8 cellular contexts compared by ENCODE assay signal in the genomic region with DNA sequence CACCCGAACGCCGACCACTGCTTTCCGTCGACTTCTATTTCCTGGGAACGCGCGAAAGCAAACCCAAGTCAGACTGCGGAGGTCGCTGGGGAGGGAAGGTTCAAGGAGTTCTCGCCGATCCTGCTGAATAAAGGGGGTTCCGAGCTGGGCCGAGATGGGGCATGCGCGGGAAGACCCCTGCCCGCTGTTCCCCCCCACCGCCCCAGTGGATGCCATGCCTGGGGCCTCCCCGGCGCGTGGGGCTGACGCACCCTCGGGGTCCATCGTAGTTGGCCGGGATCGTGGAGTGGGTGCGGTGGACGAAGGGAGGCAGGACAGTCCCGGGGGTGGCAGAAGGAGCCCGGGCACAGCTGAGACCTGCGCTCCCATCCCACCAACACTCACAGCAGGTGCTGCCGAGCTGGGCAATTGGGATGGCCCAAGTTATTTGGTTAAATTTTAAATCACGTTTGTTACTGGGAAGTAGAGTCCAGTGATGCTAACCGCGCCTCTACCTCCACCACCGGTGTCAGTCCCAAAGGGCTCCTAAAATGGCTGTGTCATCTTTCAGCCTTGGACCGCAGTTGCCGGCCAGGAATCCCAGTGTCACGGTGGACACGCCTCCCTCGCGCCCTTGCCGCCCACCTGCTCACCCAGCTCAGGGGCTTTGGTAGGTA. TPM values are rescaled to one million over a fixed set of nuclear protein-coding genes. Genes with fewer than 3 reads are reported as not detected.
DNase-seq lines count a peak whose midpoint lies in the region; ATAC-seq, FAIRE-seq and TF ChIP-seq lines count a peak whose summit lies in the region.

No MANE protein-coding gene starts in this region.

- CTCF ChIA-PET in K562 (lab: Yijun Ruan, JAX; ENCODE audit: low intra/inter-chr PET ratio), result no interaction called here

- in situ Hi-C loops in K562 (cut with MboI), result no loop called here

- FAIRE-seq in K562 (lab: Jason Lieb, UNC), result no peak

- TF ChIP-seq CTCF in K562 (IDR thresholded peaks at IDR 0.05 in 2 of 3, conservative IDR thresholded peaks at IDR 0.05 in 1 of 3; ENCODE audit: insufficient read depth in 2 of 3, low read depth in 1 of 3, low read length in 3 of 3) (no peak), liver (IDR thresholded peaks at IDR 0.05; ENCODE audit: low read depth, low read length, missing input control) (no peak), tibial artery (IDR thresholded peaks at IDR 0.05) (no peak), WERI-Rb-1 (IDR thresholded peaks at IDR 0.05; ENCODE audit: low read depth, low read length) (no peak)

- DNase-seq in Right ventricle myocardium inferior (ENCODE audit: missing footprints), result no peak
- DNase-seq in cardiac septum (ENCODE audit: low spot score), result no peak
- no peak for DNase-seq in K562 (ENCODE audit: extremely low read depth in 1 of 4, low spot score in 3 of 4)
- DNase-seq in tibial artery, result peak in 1 of 2 donors; percentile 62
- no peak for DNase-seq in WERI-Rb-1
- no peak for DNase-seq in activated gamma-delta T cell (lab: John Stamatoyannopoulos, UW)
- no peak for DNase-seq in NCI-H1048 (lab: John Stamatoyannopoulos, UW)

- WGBS in K562 (ENCODE audit: insufficient coverage, low coverage, missing lambda C conversion rate), result 5% methylated on average over 30 of the region's 43 CpGs
- WGBS in liver, result 27% methylated on average over 43 of the region's 43 CpGs

- H4K20me1 ChIP-seq in K562 (replicated peaks; ENCODE audit: control insufficient read depth, insufficient read depth, low read length), result no peaks in the 10 kb centered on the region

- H3K9ac ChIP-seq in K562 (ENCODE audit: insufficient read depth in 1 of 2, low read depth in 2 of 2, low read length in 2 of 2), result no peak overlapping the region
- peak overlapping the region in 1 of 2 donors; percentile 49 for H3K9ac ChIP-seq in liver (ENCODE audit: low read depth in 1 of 2, low read length in 2 of 2)

- no peaks in the 10 kb centered on the region for H3K79me2 ChIP-seq in K562 (ENCODE audit: control insufficient read depth, insufficient read depth, low read length)

- H2AFZ ChIP-seq in K562 (ENCODE audit: low read depth, low read length), result no peak overlapping the region

- POLR2A ChIA-PET in K562 (lab: Yijun Ruan, JAX), result no interaction called here

- H3K9me1 ChIP-seq in K562 (ENCODE audit: control insufficient read depth, insufficient read depth, low read length), result no peaks in the 10 kb centered on the region

- TF ChIP-seq POLR2A in K562 (conservative IDR thresholded peaks at IDR 0.05), result no peak

- TF ChIP-seq RAD21 in K562 (CRISPR knock-in tag; conservative IDR thresholded peaks at IDR 0.05 in 1 of 2, IDR thresholded peaks at IDR 0.05 in 1 of 2) (no peak), liver (IDR thresholded peaks at IDR 0.05) (no peak)

- H3K9me3 ChIP-seq in K562 (replicated peaks; ENCODE audit: control insufficient read depth, insufficient read depth, low read depth, low read length), result no peaks in the 10 kb centered on the region
- no peaks in the 10 kb centered on the region for H3K9me3 ChIP-seq in liver (ENCODE audit: control insufficient read depth in 4 of 4, low read length in 3 of 4)
- no peaks in the 10 kb centered on the region for H3K9me3 ChIP-seq in tibial artery
- H3K9me3 ChIP-seq in WERI-Rb-1 (ENCODE audit: severe bottlenecking), result no peaks in the 10 kb centered on the region

- peak; percentile 19 for ATAC-seq in Right ventricle myocardium inferior
- peak; percentile 43; the same call in 1 of the 3 replicates for ATAC-seq in K562

- H3K36me3 ChIP-seq in K562 (ENCODE audit: control insufficient read depth, insufficient read depth, low read length), result no peaks in the 10 kb centered on the region
- peaks cover 3 to 15% (median 7%) of the 10 kb centered on the region in 4 donors for H3K36me3 ChIP-seq in liver (ENCODE audit: control insufficient read depth in 4 of 4, insufficient read depth in 3 of 4, low read depth in 1 of 4, low read length in 3 of 4)
- peaks cover under 1 to 12% (median 7%) of the 10 kb centered on the region in 3 donors for H3K36me3 ChIP-seq in tibial artery
- no peaks in the 10 kb centered on the region for H3K36me3 ChIP-seq in WERI-Rb-1

- peaks cover 0 to 5% of the 10 kb centered on the region in 2 experiments; a peak in 2 of 5 replicates for H3K4me1 ChIP-seq in K562 (replicated peaks in 1 of 2; ENCODE audit: control insufficient read depth in 2 of 2, insufficient read depth in 2 of 2, low read length in 2 of 2)
- H3K4me1 ChIP-seq in liver (ENCODE audit: control insufficient read depth in 4 of 4, insufficient read depth in 4 of 4, low read length in 3 of 4), result peaks cover 0 to 11% (median 8%) of the 10 kb centered on the region in 4 donors
- H3K4me1 ChIP-seq in tibial artery, result peaks cover 0 to 17% (median 12%) of the 10 kb centered on the region in 4 donors

- TF ChIP-seq EP300 in K562 (IDR thresholded peaks at IDR 0.05; ENCODE audit: low read length), result no peak

- intact Hi-C loops in Right ventricle myocardium inferior (cut with DNase I), result loop anchor here (5.0 kb wide), 1 partner anchor 59 kb away; no protein-coding TSS in a partner anchor
- intact Hi-C loops in cardiac septum (cut with DNase I), result no loop called here
- intact Hi-C loops in K562 (cut with micrococcal nuclease), result no loop called here
- intact Hi-C loops in tibial artery (cut with DNase I; ENCODE audit: low total_unique reads), result no loop called here

- H3K27me3 ChIP-seq in K562 (ENCODE audit: control insufficient read depth in 2 of 2, insufficient read depth in 2 of 2, low read length in 2 of 2) (peaks cover 22 to 51% of the 10 kb centered on the region in 2 experiments; a peak in 4 of 5 replicates), liver (ENCODE audit: control insufficient read depth in 4 of 4, insufficient read depth in 4 of 4, low read length in 3 of 4) (no peaks in the 10 kb centered on the region), tibial artery (no peaks in the 10 kb centered on the region), WERI-Rb-1 (ENCODE audit: insufficient read depth, low read depth, severe bottlenecking) (no peaks in the 10 kb centered on the region)

- no peak overlapping the region for H3K4me3 ChIP-seq in K562
- H3K4me3 ChIP-seq in liver (ENCODE audit: low read depth in 1 of 3, low read length in 3 of 3), result peak overlapping the region; percentile 59 to 82 (median 76)
- H3K4me3 ChIP-seq in tibial artery, result peak overlapping the region; percentile 59 to 82
- H3K4me3 ChIP-seq in WERI-Rb-1 (ENCODE audit: low read depth, low read length), result no peak overlapping the region

- H3K27ac ChIP-seq in K562 (ENCODE audit: extremely low read depth, low read depth, low read length), result no peak overlapping the region
- H3K27ac ChIP-seq in liver (ENCODE audit: low read depth in 1 of 2, low read length in 2 of 2), result no peak overlapping the region
- H3K27ac ChIP-seq in tibial artery, result peak overlapping the region; percentile 72 to 73
- no peak overlapping the region for H3K27ac ChIP-seq in WERI-Rb-1

- no TSS peak for BruUV-seq in K562 (replicated peaks; lab: Mats Ljungman, UMichigan)

- no peak overlapping the region for H3K4me2 ChIP-seq in K562 (ENCODE audit: insufficient read depth, low read length)

TF ChIP-seq in K562, 482 proteins besides CTCF, POLR2A, EP300 and RAD21:
- TF ChIP-seq NFE2 (IDR thresholded peaks at IDR 0.05; ENCODE audit: low read depth), result 0 out of 2 replicates have a peak, but pooled peaks have one; percentile 13
- peak; percentile 38 for TF ChIP-seq MAFG (tag; conservative IDR thresholded peaks at IDR 0.05)
- TF ChIP-seq ZNF133 (CRISPR knock-in tag; IDR thresholded peaks at IDR 0.05), result no peak
- no peak for TF ChIP-seq NCOA4 (IDR thresholded peaks at IDR 0.05; ENCODE audit: partially characterized antibody)

TF ChIP-seq in liver, 16 proteins besides CTCF, POLR2A, EP300 and RAD21:
- no peak for TF ChIP-seq JUND (IDR thresholded peaks at IDR 0.05)

RNA-seq across cellular contexts. Expression of a gene that starts 0.7 kb away (rescaled TPM):
- total RNA-seq in Right ventricle myocardium inferior (11.0 TPM), cardiac septum (11.0 TPM), K562 (2014; rRNA removed) (0.08 TPM in 1 of 2 replicates, not detected in the other), K562 (2014; rRNA removed; fragmentation: Illumina TruSeq; extraction: Trizol) (not detected in 2 replicates), K562 (2015; rRNA removed; fragmentation: Illumina TruSeq; extraction: Trizol) (0.07 TPM in 1 of 2 replicates, not detected in the other), K562 (2021) (0.51 and 0.78 TPM in 2 replicates), liver (10 to 100 TPM; 15.1 to 21.3 TPM)
- total RNA-seq in K562 (2011; cell fraction: chromatin; rRNA removed; ENCODE audit: low replicate concordance), result not detected in 2 replicates
- not detected in 2 replicates for total RNA-seq in K562 (2011; cell fraction: nucleolus; rRNA removed)
- total RNA-seq in K562 (2011; cell fraction: nucleoplasm; rRNA removed), result not detected in 2 replicates
- polyA plus RNA-seq in K562 (2011; rRNA removed) (0.07 TPM in 1 of 2 replicates, not detected in the other), K562 (2014; fragmentation: Illumina TruSeq; extraction: Trizol) (0.15 TPM in 1 of 2 replicates, not detected in the other), K562 (2014; fragmentation: Nextera tagmentation; extraction: Ambion mirVana) (not detected), K562 (2014; rRNA removed) (0.34 TPM in 1 of 2 replicates, not detected in the other), liver (10 to 100 TPM; 16.3 to 19.7 TPM)
- polyA plus RNA-seq in K562 (2011; cell fraction: cytosol; rRNA removed), result not detected in 2 replicates
- polyA plus RNA-seq in K562 (2011; cell fraction: nucleus; rRNA removed), result 0.06 TPM in 1 of 2 replicates, not detected in the other
- polyA plus RNA-seq in K562 (2012), result 0.22 and 0.30 TPM in 2 replicates
- polyA minus RNA-seq in K562 (2011; rRNA and poly(A)+ RNA removed), result 0.14 TPM in 1 of 2 replicates, not detected in the other
- polyA minus RNA-seq in K562 (2011; cell fraction: cytosol; rRNA and poly(A)+ RNA removed), result not detected in 2 replicates
- not detected in 2 replicates for polyA minus RNA-seq in K562 (2011; cell fraction: nucleus; rRNA and poly(A)+ RNA removed)

Comparison
In these comparisons a context has a peak if more than half of its experiments do, and no peak if none do; other contexts are left out.
1. H3K27ac ChIP-seq: peak in tibial artery (2 of 2); none in K562 (single experiment), liver (0 of 2) and WERI-Rb-1 (single experiment).
2. H3K4me3 ChIP-seq: peak in liver (3 of 3) and tibial artery (2 of 2); none in K562 (single experiment) and WERI-Rb-1 (single experiment).